ENCODE assay signal across 29 cellular contexts in the genomic region with DNA sequence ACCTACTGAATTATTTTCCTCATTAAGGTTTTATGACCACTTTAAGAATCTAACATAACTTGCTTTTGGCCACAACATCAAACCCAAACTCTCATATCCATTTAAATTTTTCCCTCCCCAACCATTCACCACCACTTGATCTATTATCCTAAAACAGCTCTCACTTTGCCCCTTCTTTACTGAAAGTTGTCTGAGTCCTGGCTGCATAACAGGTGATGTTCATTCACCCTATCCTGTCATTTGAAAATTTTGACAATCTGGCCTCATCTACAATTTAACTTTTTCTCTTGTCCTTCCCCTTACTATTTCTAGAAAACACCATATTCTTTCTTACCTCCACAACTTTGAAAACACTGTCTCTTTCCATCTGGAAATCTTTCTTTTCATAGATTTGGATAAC.
"Had no signal": no experiment of that assay in that cellular context is flagged by ENCODE, and none has a peak within 500 bp of the region (broad histone marks: within the 10 kb centered on the region; RNA-seq: fewer than 3 reads in every experiment).

No MANE protein-coding gene starts in this region.

- H3K27me3 Mint-ChIP-seq: dendritic cell treated with granulocyte-macrophage colony-stimulating factor and Interleukin-4, amounts not matched to agents 40 ng/mL and 50 ng/mL, for 4 days; effector memory CD8-positive, alpha-beta T cell had no signal

- H3K4me1 ChIP-seq: colonic mucosa, esophagus squamous epithelium, foreskin keratinocyte, gastrocnemius medialis, gastroesophageal sphincter, heart left ventricle, heart right ventricle had no signal

- H3K27me3 ChIP-seq: colonic mucosa, dorsolateral prefrontal cortex, esophagus muscularis mucosa, esophagus squamous epithelium, gastrocnemius medialis, gastroesophageal sphincter, heart left ventricle, heart right ventricle, hepatocyte had no signal

- FAIRE-seq: endometrium, endothelial cell of umbilical vein, frontal cortex had no signal

- H3K27ac Mint-ChIP-seq: dendritic cell treated with granulocyte-macrophage colony-stimulating factor and Interleukin-4, amounts not matched to agents 40 ng/mL and 50 ng/mL, for 4 days; effector memory CD8-positive, alpha-beta T cell; endodermal cell had no signal

- H3K4me1 Mint-ChIP-seq: endodermal cell had no signal

- H3K4me3 Mint-ChIP-seq: dendritic cell treated with granulocyte-macrophage colony-stimulating factor and Interleukin-4, amounts not matched to agents 40 ng/mL and 50 ng/mL, for 4 days; effector memory CD8-positive, alpha-beta T cell; endodermal cell had no signal

- H3K27ac ChIP-seq: colonic mucosa, coronary artery, dorsolateral prefrontal cortex, epithelial cell of prostate, esophagus muscularis mucosa, esophagus squamous epithelium, foreskin keratinocyte, gastrocnemius medialis, gastroesophageal sphincter, heart left ventricle, heart right ventricle, hepatocyte had no signal

- H3K79me2 ChIP-seq: hepatocyte had no signal

- DNase-seq: colonic mucosa; cortex of kidney; dermis blood vessel endothelial cell; dorsolateral prefrontal cortex; effector CD4-positive, alpha-beta T cell; effector CD8-positive, alpha-beta T cell; effector memory CD4-positive, alpha-beta T cell; effector memory CD8-positive, alpha-beta T cell; endodermal cell; erythroblast; esophagus squamous epithelium; foreskin fibroblast; foreskin keratinocyte; foreskin melanocyte; gastrocnemius medialis; glutamatergic neuron; head of caudate nucleus; heart left ventricle; heart right ventricle had no signal

- ATAC-seq: effector memory CD8-positive, alpha-beta T cell; esophagus mucosa; foreskin keratinocyte; gastrocnemius medialis; gastroesophageal sphincter; heart left ventricle; heart right ventricle had no signal

- H2AFZ ChIP-seq: hepatocyte had no signal

- H3K4me2 ChIP-seq: hepatocyte had no signal

- H3K9me3 ChIP-seq: colonic mucosa, esophagus muscularis mucosa, esophagus squamous epithelium, gastrocnemius medialis, gastroesophageal sphincter, heart left ventricle, heart right ventricle had no signal

- H3K4me3 ChIP-seq: colonic mucosa, coronary artery, dorsolateral prefrontal cortex, esophagus muscularis mucosa, esophagus squamous epithelium, gastrocnemius medialis, gastroesophageal sphincter, heart left ventricle, heart right ventricle, hepatocyte had no signal

- H3K9me3 Mint-ChIP-seq: dendritic cell treated with granulocyte-macrophage colony-stimulating factor and Interleukin-4, amounts not matched to agents 40 ng/mL and 50 ng/mL, for 4 days; effector memory CD8-positive, alpha-beta T cell; endodermal cell had no signal

- H3K36me3 ChIP-seq: colonic mucosa, esophagus muscularis mucosa, esophagus squamous epithelium, gastrocnemius medialis, gastroesophageal sphincter, heart left ventricle, heart right ventricle had no signal
